Comparison of ENCODE assay signal across 1 cellular context in the genomic region with DNA sequence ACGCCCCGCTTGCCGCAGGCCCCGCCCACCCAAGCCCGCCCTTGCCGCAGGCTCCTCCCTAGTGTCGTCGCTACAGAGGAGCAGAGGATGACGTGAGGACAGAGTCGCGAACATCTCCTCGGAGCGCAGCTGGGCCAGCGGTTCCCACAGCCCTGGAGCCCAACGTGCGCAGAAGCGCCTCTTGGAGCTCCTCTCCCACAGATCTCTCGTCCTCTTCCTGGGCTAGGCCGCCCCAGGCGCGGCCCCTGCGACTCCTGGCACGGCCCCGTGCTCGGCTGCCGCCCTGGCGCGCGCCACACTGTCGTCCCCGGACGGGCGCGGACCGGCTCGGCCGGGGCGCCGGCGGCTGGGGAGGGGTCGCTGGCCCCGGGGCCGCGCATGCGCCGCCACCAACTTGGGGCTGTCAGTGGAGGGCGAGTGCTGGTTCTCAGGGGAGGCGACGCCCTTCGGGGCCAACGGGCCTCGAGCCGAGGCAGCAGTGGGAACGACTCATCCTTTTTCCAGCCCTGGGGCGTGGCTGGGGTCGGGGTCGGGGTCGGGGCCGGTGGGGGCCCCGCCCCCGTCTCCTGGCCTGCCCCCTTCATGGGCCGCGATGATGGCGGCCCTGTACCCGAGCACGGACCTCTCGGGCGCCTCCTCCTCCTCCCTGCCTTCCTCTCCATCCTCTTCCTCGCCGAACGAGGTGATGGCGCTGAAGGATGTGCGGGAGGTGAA.
TF ChIP-seq lines count a peak whose summit lies in the region.

A gene (plus strand): TSS at position 67 of the 714 bp plus-strand sequence. CDS start 526 bp downstream, at position 593.

TF ChIP-seq in K562, 482 proteins besides CTCF, POLR2A, EP300 and RAD21 (continued from another document):
- TF ChIP-seq, protein P1, sequence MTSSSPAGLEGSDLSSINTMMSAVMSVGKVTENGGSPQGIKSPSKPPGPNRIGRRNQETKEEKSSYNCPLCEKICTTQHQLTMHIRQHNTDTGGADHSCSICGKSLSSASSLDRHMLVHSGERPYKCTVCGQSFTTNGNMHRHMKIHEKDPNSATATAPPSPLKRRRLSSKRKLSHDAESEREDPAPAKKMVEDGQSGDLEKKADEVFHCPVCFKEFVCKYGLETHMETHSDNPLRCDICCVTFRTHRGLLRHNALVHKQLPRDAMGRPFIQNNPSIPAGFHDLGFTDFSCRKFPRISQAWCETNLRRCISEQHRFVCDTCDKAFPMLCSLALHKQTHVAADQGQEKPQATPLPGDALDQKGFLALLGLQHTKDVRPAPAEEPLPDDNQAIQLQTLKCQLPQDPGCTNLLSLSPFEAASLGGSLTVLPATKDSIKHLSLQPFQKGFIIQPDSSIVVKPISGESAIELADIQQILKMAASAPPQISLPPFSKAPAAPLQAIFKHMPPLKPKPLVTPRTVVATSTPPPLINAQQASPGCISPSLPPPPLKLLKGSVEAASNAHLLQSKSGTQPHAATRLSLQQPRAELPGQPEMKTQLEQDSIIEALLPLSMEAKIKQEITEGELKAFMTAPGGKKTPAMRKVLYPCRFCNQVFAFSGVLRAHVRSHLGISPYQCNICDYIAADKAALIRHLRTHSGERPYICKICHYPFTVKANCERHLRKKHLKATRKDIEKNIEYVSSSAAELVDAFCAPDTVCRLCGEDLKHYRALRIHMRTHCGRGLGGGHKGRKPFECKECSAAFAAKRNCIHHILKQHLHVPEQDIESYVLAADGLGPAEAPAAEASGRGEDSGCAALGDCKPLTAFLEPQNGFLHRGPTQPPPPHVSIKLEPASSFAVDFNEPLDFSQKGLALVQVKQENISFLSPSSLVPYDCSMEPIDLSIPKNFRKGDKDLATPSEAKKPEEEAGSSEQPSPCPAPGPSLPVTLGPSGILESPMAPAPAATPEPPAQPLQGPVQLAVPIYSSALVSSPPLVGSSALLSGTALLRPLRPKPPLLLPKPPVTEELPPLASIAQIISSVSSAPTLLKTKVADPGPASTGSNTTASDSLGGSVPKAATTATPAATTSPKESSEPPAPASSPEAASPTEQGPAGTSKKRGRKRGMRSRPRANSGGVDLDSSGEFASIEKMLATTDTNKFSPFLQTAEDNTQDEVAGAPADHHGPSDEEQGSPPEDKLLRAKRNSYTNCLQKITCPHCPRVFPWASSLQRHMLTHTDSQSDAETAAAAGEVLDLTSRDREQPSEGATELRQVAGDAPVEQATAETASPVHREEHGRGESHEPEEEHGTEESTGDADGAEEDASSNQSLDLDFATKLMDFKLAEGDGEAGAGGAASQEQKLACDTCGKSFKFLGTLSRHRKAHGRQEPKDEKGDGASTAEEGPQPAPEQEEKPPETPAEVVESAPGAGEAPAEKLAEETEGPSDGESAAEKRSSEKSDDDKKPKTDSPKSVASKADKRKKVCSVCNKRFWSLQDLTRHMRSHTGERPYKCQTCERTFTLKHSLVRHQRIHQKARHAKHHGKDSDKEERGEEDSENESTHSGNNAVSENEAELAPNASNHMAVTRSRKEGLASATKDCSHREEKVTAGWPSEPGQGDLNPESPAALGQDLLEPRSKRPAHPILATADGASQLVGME (CRISPR knock-in tag; IDR thresholded peaks at IDR 0.05): peak; percentile 78; the same call in 1 of the 2 replicates
